In genomic region chr22:39456262-39457046, GRCh38 we compare ENCODE assay signal across 9 cellular contexts. TPM values are rescaled to one million over a fixed set of nuclear protein-coding genes. Genes with fewer than 3 reads are reported as not detected.
DNase-seq lines count a peak whose midpoint lies in the region; ATAC-seq and TF ChIP-seq lines count a peak whose summit lies in the region.
"Had no signal": no experiment of that assay in that cellular context is flagged by ENCODE, and none has a peak within 500 bp of the region (broad histone marks: within the 10 kb centered on the region; RNA-seq: fewer than 3 reads in every experiment).

MGAT3 (plus strand) TSS chr22:39457012; CDS start chr22:39487348, 30,336 bp downstream.

- H4K20me1 ChIP-seq in DOHH2 (ENCODE audit: control insufficient read depth, insufficient read depth, low read depth, low read length), result no peaks in the 10 kb centered on the region

- no peaks in the 10 kb centered on the region for H3K27me3 ChIP-seq in DOHH2 (ENCODE audit: control insufficient read depth, low read length)
- H3K27me3 ChIP-seq in Peyer's patch, result peaks cover 0 to 22% of the 10 kb centered on the region in 2 donors
- H3K27me3 ChIP-seq in psoas muscle (ENCODE audit: insufficient read depth in 3 of 3, low read length in 2 of 3), result peaks cover 0 to 26% (median 12%) of the 10 kb centered on the region in 3 donors

- peak; percentile 22 to 33 (median 24) for ATAC-seq in psoas muscle
- no peak for ATAC-seq in HG02798 (IDR thresholded peaks at IDR 0.05; ENCODE audit: poor library complexity, unreplicated experiment)
- ATAC-seq in GM21737 (IDR thresholded peaks at IDR 0.05; ENCODE audit: unreplicated experiment), result no peak

- H3K27ac ChIP-seq in DOHH2 (ENCODE audit: low read depth, low read length) (peak within 1 kb of the TSS; percentile 97), Peyer's patch (peak within 1 kb of the TSS; percentile 35 to 83 (median 50)), psoas muscle (peak within 1 kb of the TSS; percentile 36)

- H3K4me1 ChIP-seq in DOHH2 (ENCODE audit: control insufficient read depth, low read length), result peaks cover 71% of the 10 kb centered on the region
- peaks cover 0 to 20% (median 0%) of the 10 kb centered on the region in 4 donors for H3K4me1 ChIP-seq in Peyer's patch
- H3K4me1 ChIP-seq in psoas muscle, result no peaks in the 10 kb centered on the region

- peaks cover 23% of the 10 kb centered on the region for H3K36me3 ChIP-seq in DOHH2 (ENCODE audit: control insufficient read depth, low read length)
- no peaks in the 10 kb centered on the region for H3K36me3 ChIP-seq in Peyer's patch
- H3K36me3 ChIP-seq in psoas muscle (ENCODE audit: insufficient read depth in 1 of 2, low read depth in 1 of 2), result no peaks in the 10 kb centered on the region

- H3K4me3 ChIP-seq in DOHH2 (ENCODE audit: low read length), result peak within 1 kb of the TSS; percentile 98
- peak within 1 kb of the TSS; percentile 43 to 75 (median 53) for H3K4me3 ChIP-seq in Peyer's patch
- H3K4me3 ChIP-seq in fibroblast of pulmonary artery (replicated peaks; ENCODE audit: low read depth, low read length), result peak within 1 kb of the TSS; percentile 37
- H3K4me3 ChIP-seq in psoas muscle, result peak within 1 kb of the TSS; percentile 60

- DNase-seq in Peyer's patch (no peak), fibroblast of pulmonary artery (ENCODE audit: low read depth) (no peak), psoas muscle (no peak), NCI-H2107 (lab: John Stamatoyannopoulos, UW) (no peak), NCI-H446 treated with DMSO at 0.1 percent for 48 hours (lab: John Stamatoyannopoulos, UW) (no peak)

- WGBS in psoas muscle, 3 donors, result 47 to 49% (median 48%) methylated on average over 67 to 70 of the region's 70 CpGs

- H3K9me3 ChIP-seq in DOHH2 (ENCODE audit: control insufficient read depth, insufficient read depth, low read length) (no peaks in the 10 kb centered on the region), Peyer's patch (no peaks in the 10 kb centered on the region), psoas muscle (no peaks in the 10 kb centered on the region)

- peaks cover 47% of the 10 kb centered on the region for H3K79me2 ChIP-seq in DOHH2 (ENCODE audit: control insufficient read depth, low read length)

- no peak for TF ChIP-seq POLR2A in Peyer's patch (IDR thresholded peaks at IDR 0.05)

- TF ChIP-seq CTCF in DOHH2 (IDR thresholded peaks at IDR 0.05; ENCODE audit: low read depth, low read length, poor library complexity, severe bottlenecking) (no peak), Peyer's patch (IDR thresholded peaks at IDR 0.05) (no peak), fibroblast of pulmonary artery (IDR thresholded peaks at IDR 0.05; ENCODE audit: low read length, missing control alignments) (no peak), psoas muscle (IDR thresholded peaks at IDR 0.05) (no peak)

- peak within 1 kb of the TSS; percentile 82 for H3K4me2 ChIP-seq in DOHH2 (ENCODE audit: low read length)

- H3K9me2 ChIP-seq in DOHH2 (replicated peaks; ENCODE audit: control insufficient read depth, low read length), result no peaks in the 10 kb centered on the region

- intact Hi-C loops in psoas muscle (cut with DNase I), result no loop called here

- peaks cover 28% of the 10 kb centered on the region for H3F3A ChIP-seq in DOHH2 (ENCODE audit: control insufficient read depth, insufficient read depth)

RNA-seq across cellular contexts. Expression of gene MGAT3, which starts in this region (rescaled TPM):
- 10 to 100 TPM in 3 of 4 donors, 1 to 10 TPM in 1; 5.0 to 53.7 (median 49.6) TPM for total RNA-seq in Peyer's patch
- 1 to 10 TPM; 1.4 to 2.2 (median 1.8) TPM for total RNA-seq in psoas muscle
- under 1 TPM; 0.53 to 0.65 (median 0.56) TPM for polyA plus RNA-seq in psoas muscle
- polyA plus RNA-seq: keratinocyte had no signal

Comparison
In these comparisons a context has a peak if more than half of its experiments do, and no peak if none do; other contexts are left out.
1. H3K27ac ChIP-seq: peak in every context shown above with its lines; median percentile 97 in DOHH2; 50 in Peyer's patch; 36 in psoas muscle.
2. H3K4me3 ChIP-seq: peak in every context shown above with its lines; median percentile 98 in DOHH2; 60 in psoas muscle; 53 in Peyer's patch; 37 in fibroblast of pulmonary artery.
3. ATAC-seq: peak in psoas muscle (4 of 4); none in HG02798 (single experiment) and GM21737 (single experiment).